In the genomic region with DNA sequence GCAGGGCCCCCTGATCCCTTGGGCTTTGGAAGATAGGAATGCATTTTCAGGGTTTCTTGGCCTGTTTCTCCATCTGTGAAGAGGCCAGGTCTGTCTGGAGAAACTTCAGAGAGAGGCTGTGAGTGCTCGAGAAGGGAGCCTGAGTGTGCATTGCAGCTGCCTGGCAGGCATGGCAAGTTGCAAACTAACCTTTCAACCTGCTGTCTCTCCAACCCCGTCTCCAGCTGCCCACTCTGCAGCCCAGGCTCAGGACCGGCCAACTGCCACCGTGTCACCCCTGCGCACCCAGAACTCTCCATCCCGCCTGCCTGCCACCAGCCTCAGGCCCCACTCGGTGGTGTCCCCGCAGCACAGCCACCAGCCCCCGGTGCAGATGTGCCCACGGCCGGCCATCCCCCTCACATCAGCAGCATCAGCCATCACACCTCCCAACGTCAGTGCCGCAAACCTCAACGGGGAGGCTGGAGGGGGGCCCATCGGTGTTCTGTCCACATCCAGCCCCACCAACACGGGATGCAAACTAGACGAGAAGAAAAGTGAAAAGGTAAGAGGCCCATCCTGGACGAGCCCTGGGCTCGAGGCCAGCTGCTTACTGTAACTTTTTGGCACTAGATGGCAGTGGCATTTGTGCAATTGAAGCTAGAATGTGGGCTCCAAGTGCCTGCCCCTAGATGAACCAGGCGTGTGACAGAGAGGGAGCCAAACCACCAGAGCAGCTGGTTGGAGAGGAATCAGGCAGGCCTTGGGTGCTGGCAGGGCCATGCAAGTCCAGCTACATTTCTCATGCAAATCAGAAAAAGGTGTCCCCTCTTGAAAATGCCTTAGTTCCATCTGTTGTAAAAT, we compare ENCODE assay signal across 9 cellular contexts.
DNase-seq lines count a peak whose midpoint lies in the region; ATAC-seq and TF ChIP-seq lines count a peak whose summit lies in the region.
"Had no signal": no experiment of that assay in that cellular context is flagged by ENCODE, and none has a peak within 500 bp of the region (broad histone marks: within the 10 kb centered on the region; RNA-seq: fewer than 3 reads in every experiment).

No MANE protein-coding gene starts in this region.

- TF ChIP-seq POLR2A in transverse colon (IDR thresholded peaks at IDR 0.05), result no peak

- intact Hi-C loops in right cardiac atrium (cut with DNase I), result no loop called here
- intact Hi-C loops in transverse colon (cut with DNase I; ENCODE audit: low total_unique reads), result loop anchor here (1.0 kb wide), 1 partner anchor 14 kb away; no protein-coding TSS in a partner anchor

- H3K9me3 ChIP-seq in right cardiac atrium (ENCODE audit: control insufficient read depth, low read length) (no peaks in the 10 kb centered on the region), transverse colon (no peaks in the 10 kb centered on the region)

- DNase-seq in NCI-H510A treated with DMSO at 0.1 percent for 48 hours (lab: John Stamatoyannopoulos, UW) (peak; percentile 6), NCI-H510A (lab: John Stamatoyannopoulos, UW) (no peak), SW480 (ENCODE audit: low spot score) (peak; percentile 49), right cardiac atrium (peak; percentile 54 to 75 (median 74)), transverse colon (peak; percentile 24), HCEC 1CT (no peak)
- DNase-seq in activated T-cell treated with anti-CD3 and anti-CD28 coated beads, Interleukin-2, amount 50 U/mL, for 48 hours, result no peak

- ATAC-seq in right cardiac atrium, result peak; percentile 74 to 83
- ATAC-seq in HG03457 (IDR thresholded peaks at IDR 0.05; ENCODE audit: unreplicated experiment), result no peak
- ATAC-seq: A549 had no signal

- TF ChIP-seq CTCF in transverse colon (IDR thresholded peaks at IDR 0.05), result peak in 2 of 5 experiments; percentile 14 to 16

- H3K27ac ChIP-seq in right cardiac atrium (ENCODE audit: low read length), result no peak overlapping the region
- no peak overlapping the region for H3K27ac ChIP-seq in transverse colon
- H3K27ac ChIP-seq: A549 had no signal

- H3K27me3 ChIP-seq in right cardiac atrium (ENCODE audit: control insufficient read depth, insufficient read depth), result no peaks in the 10 kb centered on the region
- no peaks in the 10 kb centered on the region for H3K27me3 ChIP-seq in transverse colon

- H3K4me1 ChIP-seq in right cardiac atrium (ENCODE audit: control insufficient read depth, insufficient read depth, low read length) (no peaks in the 10 kb centered on the region), transverse colon (peaks cover 0 to 11% (median 2%) of the 10 kb centered on the region in 4 donors)
- H3K4me1 ChIP-seq: A549 had no signal

- H3K4me3 ChIP-seq in right cardiac atrium (ENCODE audit: low read length), result no peak overlapping the region
- H3K4me3 ChIP-seq in transverse colon, result no peak overlapping the region
- H3K4me3 ChIP-seq: A549 had no signal

- TF ChIP-seq EP300 in transverse colon (IDR thresholded peaks at IDR 0.05; ENCODE audit: low read depth), result no peak

- 72% methylated on average over 20 of the region's 20 CpGs for WGBS in right cardiac atrium
- WGBS in transverse colon (ENCODE audit: low coverage in 1 of 2), 2 donors, result 79% methylated on average over 20 of the region's 20 CpGs; no CpG with 5 or more reads in 1 of the 2 donors

- in situ Hi-C loops in transverse colon (cut with MboI; ENCODE audit: low pct_ligation_motif_present in 1 of 4, low pct_unique_long_range_greater_than_20kb in 1 of 4, low sequenced_read_pairs in 3 of 4), result no loop called here

- no peaks in the 10 kb centered on the region for H3K36me3 ChIP-seq in transverse colon

Comparison
In these comparisons a context has a peak if more than half of its experiments do, and no peak if none do; other contexts are left out.
1. DNase-seq: peak in NCI-H510A treated with DMSO at 0.1 percent for 48 hours (single experiment), SW480 (single experiment), right cardiac atrium (3 of 3) and transverse colon (single experiment); none in NCI-H510A (single experiment), HCEC 1CT (single experiment) and activated T-cell treated with anti-CD3 and anti-CD28 coated beads, Interleukin-2, amount 50 U/mL, for 48 hours (0 of 2).